Comparison of ENCODE assay signal across 1 cellular context in the genomic region with DNA sequence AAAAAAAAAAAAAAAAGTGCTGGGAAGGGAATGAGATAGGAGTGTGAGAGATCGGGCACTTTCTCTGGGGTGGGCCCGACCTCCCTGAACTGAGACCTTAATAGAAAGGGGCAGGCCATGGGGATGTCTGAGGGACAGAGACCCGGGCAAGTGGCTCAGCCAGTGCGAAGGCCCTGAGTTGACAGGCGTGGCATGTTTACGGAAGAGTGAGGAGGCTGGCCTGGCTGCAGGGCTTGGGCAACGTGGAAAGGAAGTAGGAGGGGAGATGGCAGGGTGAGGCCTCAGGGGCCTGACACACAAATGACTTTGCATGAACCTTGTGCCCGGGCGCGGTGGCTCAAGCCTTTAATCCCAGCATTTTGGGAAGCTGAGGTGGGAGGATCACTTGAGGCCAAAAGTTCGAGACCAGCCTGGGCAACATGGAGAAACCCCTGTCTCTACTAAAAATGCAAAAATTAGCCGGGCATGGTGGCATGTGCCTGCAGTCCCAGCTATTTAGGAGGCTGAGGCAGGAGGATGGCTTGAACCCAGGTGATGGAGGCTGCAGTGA.
TF ChIP-seq lines count a peak whose summit lies in the region.

No MANE protein-coding gene starts in this region.

TF ChIP-seq in HepG2, 621 proteins besides CTCF, POLR2A, EP300 and RAD21 (continued from another document and continues in another):
- TF ChIP-seq, protein P1, sequence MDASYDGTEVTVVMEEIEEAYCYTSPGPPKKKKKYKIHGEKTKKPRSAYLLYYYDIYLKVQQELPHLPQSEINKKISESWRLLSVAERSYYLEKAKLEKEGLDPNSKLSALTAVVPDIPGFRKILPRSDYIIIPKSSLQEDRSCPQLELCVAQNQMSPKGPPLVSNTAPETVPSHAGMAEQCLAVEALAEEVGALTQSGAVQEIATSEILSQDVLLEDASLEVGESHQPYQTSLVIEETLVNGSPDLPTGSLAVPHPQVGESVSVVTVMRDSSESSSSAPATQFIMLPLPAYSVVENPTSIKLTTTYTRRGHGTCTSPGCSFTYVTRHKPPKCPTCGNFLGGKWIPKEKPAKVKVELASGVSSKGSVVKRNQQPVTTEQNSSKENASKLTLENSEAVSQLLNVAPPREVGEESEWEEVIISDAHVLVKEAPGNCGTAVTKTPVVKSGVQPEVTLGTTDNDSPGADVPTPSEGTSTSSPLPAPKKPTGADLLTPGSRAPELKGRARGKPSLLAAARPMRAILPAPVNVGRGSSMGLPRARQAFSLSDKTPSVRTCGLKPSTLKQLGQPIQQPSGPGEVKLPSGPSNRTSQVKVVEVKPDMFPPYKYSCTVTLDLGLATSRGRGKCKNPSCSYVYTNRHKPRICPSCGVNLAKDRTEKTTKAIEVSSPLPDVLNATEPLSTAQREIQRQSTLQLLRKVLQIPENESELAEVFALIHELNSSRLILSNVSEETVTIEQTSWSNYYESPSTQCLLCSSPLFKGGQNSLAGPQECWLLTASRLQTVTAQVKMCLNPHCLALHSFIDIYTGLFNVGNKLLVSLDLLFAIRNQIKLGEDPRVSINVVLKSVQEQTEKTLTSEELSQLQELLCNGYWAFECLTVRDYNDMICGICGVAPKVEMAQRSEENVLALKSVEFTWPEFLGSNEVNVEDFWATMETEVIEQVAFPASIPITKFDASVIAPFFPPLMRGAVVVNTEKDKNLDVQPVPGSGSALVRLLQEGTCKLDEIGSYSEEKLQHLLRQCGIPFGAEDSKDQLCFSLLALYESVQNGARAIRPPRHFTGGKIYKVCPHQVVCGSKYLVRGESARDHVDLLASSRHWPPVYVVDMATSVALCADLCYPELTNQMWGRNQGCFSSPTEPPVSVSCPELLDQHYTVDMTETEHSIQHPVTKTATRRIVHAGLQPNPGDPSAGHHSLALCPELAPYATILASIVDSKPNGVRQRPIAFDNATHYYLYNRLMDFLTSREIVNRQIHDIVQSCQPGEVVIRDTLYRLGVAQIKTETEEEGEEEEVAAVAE (CRISPR knock-in tag; IDR thresholded peaks at IDR 0.05; ENCODE audit: borderline replicate concordance): no peak
- TF ChIP-seq AGO1 (IDR thresholded peaks at IDR 0.05; ENCODE audit: low read depth, low read length, poor library complexity, severe bottlenecking) (no peak), RCOR2 (CRISPR knock-in tag; IDR thresholded peaks at IDR 0.05) (peak; percentile 86), NFKB2 (CRISPR knock-in tag; IDR thresholded peaks at IDR 0.05; ENCODE audit: borderline replicate concordance) (no peak; the same call in 1 of the 2 replicates), HDAC2 (CRISPR knock-in tag; IDR thresholded peaks at IDR 0.05) (peak; percentile 75), ZNF776 (CRISPR knock-in tag; IDR thresholded peaks at IDR 0.05) (no peak), NR2F2 (IDR thresholded peaks at IDR 0.05; ENCODE audit: borderline replicate concordance, low read depth) (no peak; the same call in 1 of the 2 replicates), NRL (CRISPR knock-in tag; IDR thresholded peaks at IDR 0.05; ENCODE audit: borderline replicate concordance) (no peak), MAFG (CRISPR knock-in tag; IDR thresholded peaks at IDR 0.05) (no peak), NCOR1 (IDR thresholded peaks at IDR 0.05; ENCODE audit: borderline replicate concordance, low read length) (peak; percentile 42; the same call in 1 of the 2 replicates), GABPB1 (CRISPR knock-in tag; IDR thresholded peaks at IDR 0.05) (peak; percentile 72), ZNF180 (CRISPR knock-in tag; IDR thresholded peaks at IDR 0.05; ENCODE audit: borderline replicate concordance, low read depth) (no peak), ZNF205 (CRISPR knock-in tag; IDR thresholded peaks at IDR 0.05) (no peak), ZNF746 (CRISPR knock-in tag; IDR thresholded peaks at IDR 0.05) (peak; percentile 58; the same call in 1 of the 2 replicates), SNRNP70 (IDR thresholded peaks at IDR 0.05; ENCODE audit: low read depth, low read length) (no peak), ZNF788 (CRISPR knock-in tag; IDR thresholded peaks at IDR 0.05; ENCODE audit: borderline replicate concordance) (peak; percentile 68; the same call in 1 of the 2 replicates), ZNF256 (CRISPR knock-in tag; conservative IDR thresholded peaks at IDR 0.05) (no peak), AHR (CRISPR knock-in tag; IDR thresholded peaks at IDR 0.05) (no peak), NCOA2 (CRISPR knock-in tag; IDR thresholded peaks at IDR 0.05) (peak; percentile 71), HNRNPLL (IDR thresholded peaks at IDR 0.05; ENCODE audit: low read depth, low read length, poor library complexity, severe bottlenecking) (no peak), ELF3 (CRISPR knock-in tag; IDR thresholded peaks at IDR 0.05) (peak; percentile 95), SIN3A (IDR thresholded peaks at IDR 0.05; ENCODE audit: borderline replicate concordance, low read depth, low read length) (peak; percentile 93)
- TF ChIP-seq, protein P2, sequence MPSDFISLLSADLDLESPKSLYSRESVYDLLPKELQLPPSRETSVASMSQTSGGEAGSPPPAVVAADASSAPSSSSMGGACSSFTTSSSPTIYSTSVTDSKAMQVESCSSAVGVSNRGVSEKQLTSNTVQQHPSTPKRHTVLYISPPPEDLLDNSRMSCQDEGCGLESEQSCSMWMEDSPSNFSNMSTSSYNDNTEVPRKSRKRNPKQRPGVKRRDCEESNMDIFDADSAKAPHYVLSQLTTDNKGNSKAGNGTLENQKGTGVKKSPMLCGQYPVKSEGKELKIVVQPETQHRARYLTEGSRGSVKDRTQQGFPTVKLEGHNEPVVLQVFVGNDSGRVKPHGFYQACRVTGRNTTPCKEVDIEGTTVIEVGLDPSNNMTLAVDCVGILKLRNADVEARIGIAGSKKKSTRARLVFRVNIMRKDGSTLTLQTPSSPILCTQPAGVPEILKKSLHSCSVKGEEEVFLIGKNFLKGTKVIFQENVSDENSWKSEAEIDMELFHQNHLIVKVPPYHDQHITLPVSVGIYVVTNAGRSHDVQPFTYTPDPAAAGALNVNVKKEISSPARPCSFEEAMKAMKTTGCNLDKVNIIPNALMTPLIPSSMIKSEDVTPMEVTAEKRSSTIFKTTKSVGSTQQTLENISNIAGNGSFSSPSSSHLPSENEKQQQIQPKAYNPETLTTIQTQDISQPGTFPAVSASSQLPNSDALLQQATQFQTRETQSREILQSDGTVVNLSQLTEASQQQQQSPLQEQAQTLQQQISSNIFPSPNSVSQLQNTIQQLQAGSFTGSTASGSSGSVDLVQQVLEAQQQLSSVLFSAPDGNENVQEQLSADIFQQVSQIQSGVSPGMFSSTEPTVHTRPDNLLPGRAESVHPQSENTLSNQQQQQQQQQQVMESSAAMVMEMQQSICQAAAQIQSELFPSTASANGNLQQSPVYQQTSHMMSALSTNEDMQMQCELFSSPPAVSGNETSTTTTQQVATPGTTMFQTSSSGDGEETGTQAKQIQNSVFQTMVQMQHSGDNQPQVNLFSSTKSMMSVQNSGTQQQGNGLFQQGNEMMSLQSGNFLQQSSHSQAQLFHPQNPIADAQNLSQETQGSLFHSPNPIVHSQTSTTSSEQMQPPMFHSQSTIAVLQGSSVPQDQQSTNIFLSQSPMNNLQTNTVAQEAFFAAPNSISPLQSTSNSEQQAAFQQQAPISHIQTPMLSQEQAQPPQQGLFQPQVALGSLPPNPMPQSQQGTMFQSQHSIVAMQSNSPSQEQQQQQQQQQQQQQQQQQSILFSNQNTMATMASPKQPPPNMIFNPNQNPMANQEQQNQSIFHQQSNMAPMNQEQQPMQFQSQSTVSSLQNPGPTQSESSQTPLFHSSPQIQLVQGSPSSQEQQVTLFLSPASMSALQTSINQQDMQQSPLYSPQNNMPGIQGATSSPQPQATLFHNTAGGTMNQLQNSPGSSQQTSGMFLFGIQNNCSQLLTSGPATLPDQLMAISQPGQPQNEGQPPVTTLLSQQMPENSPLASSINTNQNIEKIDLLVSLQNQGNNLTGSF (CRISPR knock-in tag; IDR thresholded peaks at IDR 0.05): no peak
- TF ChIP-seq, protein P3, sequence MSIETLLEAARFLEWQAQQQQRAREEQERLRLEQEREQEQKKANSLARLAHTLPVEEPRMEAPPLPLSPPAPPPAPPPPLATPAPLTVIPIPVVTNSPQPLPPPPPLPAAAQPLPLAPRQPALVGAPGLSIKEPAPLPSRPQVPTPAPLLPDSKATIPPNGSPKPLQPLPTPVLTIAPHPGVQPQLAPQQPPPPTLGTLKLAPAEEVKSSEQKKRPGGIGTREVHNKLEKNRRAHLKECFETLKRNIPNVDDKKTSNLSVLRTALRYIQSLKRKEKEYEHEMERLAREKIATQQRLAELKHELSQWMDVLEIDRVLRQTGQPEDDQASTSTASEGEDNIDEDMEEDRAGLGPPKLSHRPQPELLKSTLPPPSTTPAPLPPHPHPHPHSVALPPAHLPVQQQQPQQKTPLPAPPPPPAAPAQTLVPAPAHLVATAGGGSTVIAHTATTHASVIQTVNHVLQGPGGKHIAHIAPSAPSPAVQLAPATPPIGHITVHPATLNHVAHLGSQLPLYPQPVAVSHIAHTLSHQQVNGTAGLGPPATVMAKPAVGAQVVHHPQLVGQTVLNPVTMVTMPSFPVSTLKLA (IDR thresholded peaks at IDR 0.05): peak; percentile 56
- TF ChIP-seq, protein P4, sequence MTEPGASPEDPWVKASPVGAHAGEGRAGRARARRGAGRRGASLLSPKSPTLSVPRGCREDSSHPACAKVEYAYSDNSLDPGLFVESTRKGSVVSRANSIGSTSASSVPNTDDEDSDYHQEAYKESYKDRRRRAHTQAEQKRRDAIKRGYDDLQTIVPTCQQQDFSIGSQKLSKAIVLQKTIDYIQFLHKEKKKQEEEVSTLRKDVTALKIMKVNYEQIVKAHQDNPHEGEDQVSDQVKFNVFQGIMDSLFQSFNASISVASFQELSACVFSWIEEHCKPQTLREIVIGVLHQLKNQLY (CRISPR knock-in tag; IDR thresholded peaks at IDR 0.05): peak; percentile 82; the same call in 1 of the 2 replicates
- TF ChIP-seq, protein P5, sequence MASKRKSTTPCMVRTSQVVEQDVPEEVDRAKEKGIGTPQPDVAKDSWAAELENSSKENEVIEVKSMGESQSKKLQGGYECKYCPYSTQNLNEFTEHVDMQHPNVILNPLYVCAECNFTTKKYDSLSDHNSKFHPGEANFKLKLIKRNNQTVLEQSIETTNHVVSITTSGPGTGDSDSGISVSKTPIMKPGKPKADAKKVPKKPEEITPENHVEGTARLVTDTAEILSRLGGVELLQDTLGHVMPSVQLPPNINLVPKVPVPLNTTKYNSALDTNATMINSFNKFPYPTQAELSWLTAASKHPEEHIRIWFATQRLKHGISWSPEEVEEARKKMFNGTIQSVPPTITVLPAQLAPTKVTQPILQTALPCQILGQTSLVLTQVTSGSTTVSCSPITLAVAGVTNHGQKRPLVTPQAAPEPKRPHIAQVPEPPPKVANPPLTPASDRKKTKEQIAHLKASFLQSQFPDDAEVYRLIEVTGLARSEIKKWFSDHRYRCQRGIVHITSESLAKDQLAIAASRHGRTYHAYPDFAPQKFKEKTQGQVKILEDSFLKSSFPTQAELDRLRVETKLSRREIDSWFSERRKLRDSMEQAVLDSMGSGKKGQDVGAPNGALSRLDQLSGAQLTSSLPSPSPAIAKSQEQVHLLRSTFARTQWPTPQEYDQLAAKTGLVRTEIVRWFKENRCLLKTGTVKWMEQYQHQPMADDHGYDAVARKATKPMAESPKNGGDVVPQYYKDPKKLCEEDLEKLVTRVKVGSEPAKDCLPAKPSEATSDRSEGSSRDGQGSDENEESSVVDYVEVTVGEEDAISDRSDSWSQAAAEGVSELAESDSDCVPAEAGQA (IDR thresholded peaks at IDR 0.05; ENCODE audit: low read depth): 0 out of 2 replicates have a peak, but pooled peaks have one; percentile 36
- TF ChIP-seq, protein P5 (CRISPR knock-in tag; IDR thresholded peaks at IDR 0.05; ENCODE audit: borderline replicate concordance): no peak
- TF ChIP-seq, protein P6, sequence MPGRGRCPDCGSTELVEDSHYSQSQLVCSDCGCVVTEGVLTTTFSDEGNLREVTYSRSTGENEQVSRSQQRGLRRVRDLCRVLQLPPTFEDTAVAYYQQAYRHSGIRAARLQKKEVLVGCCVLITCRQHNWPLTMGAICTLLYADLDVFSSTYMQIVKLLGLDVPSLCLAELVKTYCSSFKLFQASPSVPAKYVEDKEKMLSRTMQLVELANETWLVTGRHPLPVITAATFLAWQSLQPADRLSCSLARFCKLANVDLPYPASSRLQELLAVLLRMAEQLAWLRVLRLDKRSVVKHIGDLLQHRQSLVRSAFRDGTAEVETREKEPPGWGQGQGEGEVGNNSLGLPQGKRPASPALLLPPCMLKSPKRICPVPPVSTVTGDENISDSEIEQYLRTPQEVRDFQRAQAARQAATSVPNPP (CRISPR knock-in tag; IDR thresholded peaks at IDR 0.05): no peak
- TF ChIP-seq, protein P7, sequence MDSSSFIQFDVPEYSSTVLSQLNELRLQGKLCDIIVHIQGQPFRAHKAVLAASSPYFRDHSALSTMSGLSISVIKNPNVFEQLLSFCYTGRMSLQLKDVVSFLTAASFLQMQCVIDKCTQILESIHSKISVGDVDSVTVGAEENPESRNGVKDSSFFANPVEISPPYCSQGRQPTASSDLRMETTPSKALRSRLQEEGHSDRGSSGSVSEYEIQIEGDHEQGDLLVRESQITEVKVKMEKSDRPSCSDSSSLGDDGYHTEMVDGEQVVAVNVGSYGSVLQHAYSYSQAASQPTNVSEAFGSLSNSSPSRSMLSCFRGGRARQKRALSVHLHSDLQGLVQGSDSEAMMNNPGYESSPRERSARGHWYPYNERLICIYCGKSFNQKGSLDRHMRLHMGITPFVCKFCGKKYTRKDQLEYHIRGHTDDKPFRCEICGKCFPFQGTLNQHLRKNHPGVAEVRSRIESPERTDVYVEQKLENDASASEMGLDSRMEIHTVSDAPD (CRISPR knock-in tag; IDR thresholded peaks at IDR 0.05): no peak
- TF ChIP-seq, protein P8, sequence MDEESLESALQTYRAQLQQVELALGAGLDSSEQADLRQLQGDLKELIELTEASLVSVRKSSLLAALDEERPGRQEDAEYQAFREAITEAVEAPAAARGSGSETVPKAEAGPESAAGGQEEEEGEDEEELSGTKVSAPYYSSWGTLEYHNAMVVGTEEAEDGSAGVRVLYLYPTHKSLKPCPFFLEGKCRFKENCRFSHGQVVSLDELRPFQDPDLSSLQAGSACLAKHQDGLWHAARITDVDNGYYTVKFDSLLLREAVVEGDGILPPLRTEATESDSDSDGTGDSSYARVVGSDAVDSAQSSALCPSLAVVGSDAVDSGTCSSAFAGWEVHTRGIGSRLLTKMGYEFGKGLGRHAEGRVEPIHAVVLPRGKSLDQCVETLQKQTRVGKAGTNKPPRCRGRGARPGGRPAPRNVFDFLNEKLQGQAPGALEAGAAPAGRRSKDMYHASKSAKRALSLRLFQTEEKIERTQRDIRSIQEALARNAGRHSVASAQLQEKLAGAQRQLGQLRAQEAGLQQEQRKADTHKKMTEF (CRISPR knock-in tag; IDR thresholded peaks at IDR 0.05): peak; percentile 60
